In genomic region chr5:72829707-72830106, GRCh38 we compare ENCODE assay signal across 21 cellular contexts. TPM values are rescaled to one million over a fixed set of nuclear protein-coding genes. Genes with fewer than 3 reads are reported as not detected.
A peak's percentile ranks its signal among the peaks of the same experiment; 100 is the strongest.
DNase-seq lines count a peak whose midpoint lies in the region; ATAC-seq and TF ChIP-seq lines count a peak whose summit lies in the region.
"Had no signal": no experiment of that assay in that cellular context is flagged by ENCODE, and none has a peak within 500 bp of the region (broad histone marks: within the 10 kb centered on the region; RNA-seq: fewer than 3 reads in every experiment).

No MANE protein-coding gene starts in this region.

- no peaks in the 10 kb centered on the region for H3K27me3 ChIP-seq in GM23338 (ENCODE audit: insufficient read depth)
- H3K27me3 ChIP-seq in IMR-90 (ENCODE audit: control insufficient read depth, insufficient read depth, low read length) = no peaks in the 10 kb centered on the region
- no peaks in the 10 kb centered on the region for H3K27me3 ChIP-seq in transverse colon
- H3K27me3 ChIP-seq in ovary = no peaks in the 10 kb centered on the region

- H3K9me3 ChIP-seq in IMR-90 (ENCODE audit: control insufficient read depth, insufficient read depth, low read length) (no peaks in the 10 kb centered on the region), transverse colon (no peaks in the 10 kb centered on the region), ovary (no peaks in the 10 kb centered on the region)
- H3K9me3 ChIP-seq: Caco-2 had no signal

- CTCF ChIA-PET in IMR-90 (lab: Yijun Ruan, JAX) = interaction anchor here (2.2 kb wide), 1 partner anchor 12 kb away, joined by 6 read pairs; no protein-coding TSS in a partner anchor

- no peaks in the 10 kb centered on the region for H3F3A ChIP-seq in GM23338 (replicated peaks; ENCODE audit: low read depth)

- H3K4me2 ChIP-seq in GM23338 (no peak overlapping the region), IMR-90 (ENCODE audit: low read depth, low read length) (no peak overlapping the region)

- BruUV-seq in IMR-90 (replicated peaks; lab: Mats Ljungman, UMichigan) = no TSS peak

- intact Hi-C loops in IMR-90 (cut with micrococcal nuclease) = no loop called here
- intact Hi-C loops in transverse colon (cut with DNase I; ENCODE audit: low total_unique reads) = no loop called here
- intact Hi-C loops in ovary (cut with DNase I) = no loop called here

- H2BK20ac ChIP-seq in IMR-90 (ENCODE audit: low read depth, low read length) = 0 out of 2 replicates have a peak overlapping the region, but pooled peaks have one; percentile 15

- TF ChIP-seq EP300 in transverse colon (IDR thresholded peaks at IDR 0.05; ENCODE audit: low read depth) (no peak), ovary (IDR thresholded peaks at IDR 0.05) (no peak)

- peaks cover 23% of the 10 kb centered on the region for H3K79me2 ChIP-seq in GM23338 (replicated peaks; ENCODE audit: insufficient read depth)

- H3K18ac ChIP-seq in IMR-90 (ENCODE audit: low read depth, low read length) = no peak overlapping the region

- peaks cover 35 to 75% of the 10 kb centered on the region in 2 experiments for H3K79me1 ChIP-seq in IMR-90 (ENCODE audit: low read depth in 1 of 2, low read length in 2 of 2)

- no peaks in the 10 kb centered on the region for H3K9me2 ChIP-seq in GM23338 (ENCODE audit: insufficient read depth)

- H2AK5ac ChIP-seq in IMR-90 (ENCODE audit: low read depth, low read length) = no peak overlapping the region

- no peaks in the 10 kb centered on the region for H3K27me3 Mint-ChIP-seq in GM23338 (ENCODE audit: insufficient read depth, low read depth, poor library complexity)
- H3K27me3 Mint-ChIP-seq in brain = no peaks in the 10 kb centered on the region
- H3K27me3 Mint-ChIP-seq in nephron progenitor cell (ENCODE audit: low read depth, poor library complexity) = no peaks in the 10 kb centered on the region
- H3K27me3 Mint-ChIP-seq: T-cell had no signal

- H3K4me1 ChIP-seq in GM23338 (ENCODE audit: insufficient read depth) = 0 out of 2 replicates have a peak, but pooled peaks cover 8% of the 10 kb centered on the region
- H3K4me1 ChIP-seq in IMR-90 (ENCODE audit: control insufficient read depth, insufficient read depth, low read length) = peaks cover 4% of the 10 kb centered on the region; the same call in 1 of the 2 replicates
- peaks cover 0 to 7% (median 3%) of the 10 kb centered on the region in 4 donors for H3K4me1 ChIP-seq in transverse colon
- H3K4me1 ChIP-seq in ovary (ENCODE audit: insufficient read depth) = peaks cover 3% of the 10 kb centered on the region
- H3K4me1 ChIP-seq: Caco-2 had no signal

- H3K27ac ChIP-seq in GM23338 (ENCODE audit: low read depth) (no peak overlapping the region), IMR-90 (ENCODE audit: insufficient read depth, low read length) (no peak overlapping the region), transverse colon (no peak overlapping the region), ovary (no peak overlapping the region)
- H3K27ac ChIP-seq: RWPE1 had no signal

- H3K23ac ChIP-seq in IMR-90 (ENCODE audit: low read depth, low read length) = peak overlapping the region; percentile 44; the same call in 1 of the 2 replicates

- no peak overlapping the region for H3K56ac ChIP-seq in IMR-90 (ENCODE audit: extremely low read depth, insufficient read depth, low read length)

- H2AFZ ChIP-seq in GM23338 (no peak overlapping the region), IMR-90 (replicated peaks; ENCODE audit: low read length, poor library complexity) (no peak overlapping the region)

- 0 out of 2 replicates have a peak overlapping the region, but pooled peaks have one; percentile 63 for H3K14ac ChIP-seq in IMR-90 (replicated peaks; ENCODE audit: low read depth, low read length)

- no peaks in the 10 kb centered on the region for H3K9me3 Mint-ChIP-seq in GM23338
- no peaks in the 10 kb centered on the region for H3K9me3 Mint-ChIP-seq in brain
- H3K9me3 Mint-ChIP-seq in nephron progenitor cell = no peaks in the 10 kb centered on the region
- H3K9me3 Mint-ChIP-seq: CD8-positive, alpha-beta T cell; T-cell had no signal

- no peak overlapping the region for H2BK15ac ChIP-seq in IMR-90 (ENCODE audit: low read depth, low read length)

- H3K9ac ChIP-seq in IMR-90 (ENCODE audit: low read depth, low read length) = no peak overlapping the region

- dilution Hi-C loops in IMR-90 (cut with HindIII; ENCODE audit: low sequenced_read_pairs, unreplicated experiment) = no loop called here

- no peak overlapping the region for H4K91ac ChIP-seq in IMR-90 (ENCODE audit: insufficient read depth, low read depth, low read length)

- no peak overlapping the region for H2BK120ac ChIP-seq in IMR-90 (ENCODE audit: low read depth, low read length)

- H3K36me3 Mint-ChIP-seq in GM23338 (ENCODE audit: low read depth) (no peaks in the 10 kb centered on the region), brain (peaks cover 1% of the 10 kb centered on the region), nephron progenitor cell (ENCODE audit: low read depth) (no peaks in the 10 kb centered on the region)
- H3K36me3 Mint-ChIP-seq: CD8-positive, alpha-beta T cell; T-cell had no signal

- H3K27ac Mint-ChIP-seq in GM23338 (no peak overlapping the region), brain (peak overlapping the region in 3 of 5 experiments; percentile 6 to 71 (median 21)), nephron progenitor cell (peak overlapping the region; percentile 37)
- H3K27ac Mint-ChIP-seq: CD8-positive, alpha-beta T cell; T-cell had no signal

- ATAC-seq in GM23338 = peak; percentile 61
- no peak for ATAC-seq in IMR-90 (ENCODE audit: low read depth)
- no peak for ATAC-seq in HG02642 (IDR thresholded peaks at IDR 0.05; ENCODE audit: poor library complexity, unreplicated experiment)
- ATAC-seq in HG03439 (IDR thresholded peaks at IDR 0.05; ENCODE audit: unreplicated experiment) = no peak
- ATAC-seq: CD8-positive, alpha-beta T cell; HCT116; T-cell had no signal

- H3K9me1 ChIP-seq in IMR-90 (ENCODE audit: insufficient read depth, low read length) = peaks cover 16% of the 10 kb centered on the region

- H3K4me1 Mint-ChIP-seq in GM23338 (peaks cover 8% of the 10 kb centered on the region; the same call in 2 of the 3 replicates), brain (peaks cover 36% of the 10 kb centered on the region), nephron progenitor cell (no peaks in the 10 kb centered on the region)

- no peak overlapping the region for H3K4me3 ChIP-seq in GM23338
- no peak overlapping the region for H3K4me3 ChIP-seq in IMR-90 (ENCODE audit: insufficient read depth, low read depth, low read length)
- no peak overlapping the region for H3K4me3 ChIP-seq in transverse colon
- no peak overlapping the region for H3K4me3 ChIP-seq in ovary

- TF ChIP-seq POLR2A in IMR-90 (IDR thresholded peaks at IDR 0.05; ENCODE audit: low read depth, low read length) = no peak
- no peak for TF ChIP-seq POLR2A in transverse colon (IDR thresholded peaks at IDR 0.05)
- TF ChIP-seq POLR2A in ovary (IDR thresholded peaks at IDR 0.05) = no peak

- TF ChIP-seq CTCF in GM23338 (conservative IDR thresholded peaks at IDR 0.05; ENCODE audit: low read depth in 2 of 2) (no peak), IMR-90 (conservative IDR thresholded peaks at IDR 0.05; ENCODE audit: low read depth, low read length) (no peak), brain (conservative IDR thresholded peaks at IDR 0.05) (no peak), nephron progenitor cell (IDR thresholded peaks at IDR 0.05) (no peak), transverse colon (IDR thresholded peaks at IDR 0.05) (no peak), ovary (IDR thresholded peaks at IDR 0.05) (no peak)

- DNase-seq in GM23338 (ENCODE audit: low spot score) (peak; percentile 19), IMR-90 (no peak), nephron progenitor cell (no peak), transverse colon (no peak), ovary (no peak)
- DNase-seq: C1 segment of cervical spinal cord; Caco-2; CD8-positive, alpha-beta T cell; KG1; MM.1S; NCI-H1694 treated with DMSO at 0.1 percent for 48 hours; NCI-H2081; NCI-H524; NCI-H774; SHP77; T-cell had no signal

- no peak overlapping the region for H2AK9ac ChIP-seq in IMR-90 (replicated peaks; ENCODE audit: low read depth, low read length, poor library complexity)

- no peaks in the 10 kb centered on the region for H4K20me1 ChIP-seq in GM23338 (replicated peaks; ENCODE audit: insufficient read depth)
- H4K20me1 ChIP-seq in IMR-90 (ENCODE audit: insufficient read depth, low read length) = peaks cover 78% of the 10 kb centered on the region

- no peak overlapping the region for H4K5ac ChIP-seq in IMR-90 (ENCODE audit: low read depth, low read length)

- in situ Hi-C loops in IMR-90 (cut with MboI; ENCODE audit: low sequenced_read_pairs) (no loop called here), transverse colon (cut with MboI; ENCODE audit: low pct_ligation_motif_present in 1 of 4, low pct_unique_long_range_greater_than_20kb in 1 of 4, low sequenced_read_pairs in 3 of 4) (loop anchor here in 1 of 4 donors (25.0 kb wide), 1 partner anchor 217 kb away; no protein-coding TSS in a partner anchor)

- no peak overlapping the region for H4K8ac ChIP-seq in IMR-90 (ENCODE audit: low read depth in 2 of 2, low read length in 2 of 2)

- H2BK5ac ChIP-seq in IMR-90 (ENCODE audit: low read depth, low read length, poor library complexity, severe bottlenecking) = no peak overlapping the region

- H3K36me3 ChIP-seq in GM23338 (ENCODE audit: insufficient read depth) = no peaks in the 10 kb centered on the region
- peaks cover 3% of the 10 kb centered on the region for H3K36me3 ChIP-seq in IMR-90 (ENCODE audit: control insufficient read depth, insufficient read depth, low read length)
- H3K36me3 ChIP-seq in transverse colon = no peaks in the 10 kb centered on the region
- H3K36me3 ChIP-seq in ovary = no peaks in the 10 kb centered on the region

- no peak overlapping the region for H3K4ac ChIP-seq in IMR-90 (ENCODE audit: low read depth, low read length)

- no peak for TF ChIP-seq RAD21 in IMR-90 (IDR thresholded peaks at IDR 0.05; ENCODE audit: low read length)

- POLR2A ChIA-PET in IMR-90 (lab: Charles Lee; ENCODE audit: unreplicated experiment) = no interaction called here

- H3K4me3 Mint-ChIP-seq in GM23338 = no peak overlapping the region
- H3K4me3 Mint-ChIP-seq in brain = peak overlapping the region in 4 of 5 experiments; percentile 7 to 39 (median 22)
- no peak overlapping the region for H3K4me3 Mint-ChIP-seq in nephron progenitor cell
- H3K4me3 Mint-ChIP-seq: CD8-positive, alpha-beta T cell; T-cell had no signal

TF ChIP-seq in GM23338, 12 proteins besides CTCF, POLR2A, EP300 and RAD21 (continues in another document):
- TF ChIP-seq EZH2 (IDR thresholded peaks at IDR 0.05; ENCODE audit: low read depth, unreplicated experiment) = no peak

RNA-seq across cellular contexts. Expression of gene TNPO1, which starts 13.2 kb away (rescaled TPM):
- 197 and 224 TPM in 2 replicates for total RNA-seq in GM23338 (2014; rRNA removed; shearing (Covaris generic))
- polyA plus RNA-seq in GM23338 (2016; fragmentation: Nextera tagmentation; extraction: Ambion mirVana) = 94.7 and 117 TPM in 2 replicates
- total RNA-seq in IMR-90 (2012; rRNA removed) = 400 and 527 TPM in 2 replicates
- 42.5 and 45.5 TPM in 2 replicates for polyA plus RNA-seq in IMR-90 (2012; rRNA removed)
- polyA plus RNA-seq in IMR-90 (2012; cell fraction: cytosol; rRNA removed) = 9.4 and 12.8 TPM in 2 replicates
- polyA plus RNA-seq in IMR-90 (2012; cell fraction: nucleus; rRNA removed; ENCODE audit: low replicate concordance) = 4.1 and 28.1 TPM in 2 replicates
- polyA plus RNA-seq in brain (ENCODE audit: insufficient read depth, low read depth, low replicate concordance) = 29.6 TPM
- 100 to 1,000 TPM in 2 of 4 donors, 10 to 100 TPM in 2; 30.3 to 391 (median 102) TPM for total RNA-seq in transverse colon
- 10 to 100 TPM; 48.6 to 99.3 (median 77.8) TPM for total RNA-seq in ovary
- polyA plus RNA-seq in ovary = 10 to 100 TPM; 14.9 to 44.2 TPM

Comparison
In these comparisons a context has a peak if more than half of its experiments do, and no peak if none do; other contexts are left out.
1. H3K4me3 Mint-ChIP-seq: peak in brain (4 of 5); none in GM23338 (single experiment) and nephron progenitor cell (single experiment).